10 cellular contexts compared by ENCODE assay signal in the genomic region with DNA sequence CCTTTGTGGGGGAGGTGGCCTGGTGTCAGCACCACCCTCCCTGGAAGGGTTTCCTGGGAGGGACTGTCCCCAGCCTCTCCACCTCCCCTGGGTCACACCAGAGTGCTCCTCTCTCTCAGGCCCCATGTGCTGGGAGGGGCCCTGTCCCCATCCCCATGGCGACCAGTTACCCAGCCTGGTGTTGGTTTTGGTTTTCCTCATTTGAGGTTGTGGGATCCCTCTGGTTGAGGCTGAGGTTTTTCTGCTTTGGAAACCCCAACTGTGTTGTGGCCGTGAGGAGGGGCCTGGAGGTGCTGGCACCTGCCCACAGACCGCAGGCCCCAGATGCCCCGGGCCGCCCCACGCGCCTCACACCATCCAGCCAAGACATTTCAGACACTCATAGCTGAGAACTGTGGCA.
DNase-seq lines count a peak whose midpoint lies in the region; ATAC-seq and TF ChIP-seq lines count a peak whose summit lies in the region.
"Had no signal": no experiment of that assay in that cellular context is flagged by ENCODE, and none has a peak within 500 bp of the region (broad histone marks: within the 10 kb centered on the region; RNA-seq: fewer than 3 reads in every experiment).

No MANE protein-coding gene starts in this region.

- no peak overlapping the region for H3K4me2 ChIP-seq in SK-N-SH

- H3F3A ChIP-seq in SK-N-SH (replicated peaks; ENCODE audit: insufficient read depth), result peaks cover 15% of the 10 kb centered on the region

- H3K9me2 ChIP-seq in SK-N-SH, result no peaks in the 10 kb centered on the region

- H3K27ac Mint-ChIP-seq in CD4-positive, alpha-beta T cell, result no peak overlapping the region

- H3K36me3 ChIP-seq in SK-N-SH (replicated peaks in 1 of 2; ENCODE audit: control insufficient read depth in 1 of 2, insufficient read depth in 2 of 2, low read length in 1 of 2), result no peaks in the 10 kb centered on the region
- H3K36me3 ChIP-seq: cardiac muscle cell had no signal

- H3K27me3 ChIP-seq in CD4-positive, alpha-beta T cell (ENCODE audit: control insufficient read depth, insufficient read depth, low read length), result no peaks in the 10 kb centered on the region
- H3K27me3 ChIP-seq in SK-N-SH (ENCODE audit: insufficient read depth), result no peaks in the 10 kb centered on the region
- H3K27me3 ChIP-seq: cardiac muscle cell had no signal

- peak in 5 of 10 experiments; percentile 15 to 41 (median 21) for DNase-seq in CD4-positive, alpha-beta T cell
- DNase-seq in activated T-cell treated with anti-CD3 and anti-CD28 coated beads for 48 hours (ENCODE audit: low read depth), result peak; percentile 73
- peak; percentile 35 for DNase-seq in stimulated activated CD8-positive, alpha-beta memory T cell treated with anti-CD3 and anti-CD28 coated beads, Interleukin-12 subunit alpha, Interleukin-12 subunit beta, amount 100 ng/mL, for 24 hours (ENCODE audit: extremely low read depth)
- no peak for DNase-seq in nucleus accumbens (lab: John Stamatoyannopoulos, UW)
- no peak for DNase-seq in SK-N-SH
- DNase-seq in NCI-H1048 (lab: John Stamatoyannopoulos, UW), result no peak

- H3K4me1 Mint-ChIP-seq in CD4-positive, alpha-beta T cell (ENCODE audit: low read depth), result peaks cover 42% of the 10 kb centered on the region

- no peak overlapping the region for H3K4me3 ChIP-seq in SK-N-SH (ENCODE audit: low read depth in 2 of 2, low read length in 1 of 2)
- H3K4me3 ChIP-seq: cardiac muscle cell, skin epidermis had no signal

- intact Hi-C loops in CD4-positive, alpha-beta T cell (cut with DNase I, micrococcal nuclease), result no loop called here

- no peak overlapping the region for H3K9ac ChIP-seq in SK-N-SH

- no peak for TF ChIP-seq RAD21 in SK-N-SH (IDR thresholded peaks at IDR 0.05; ENCODE audit: low read length)

- H3K27me3 Mint-ChIP-seq in CD4-positive, alpha-beta T cell, result no peaks in the 10 kb centered on the region

- H3K4me1 ChIP-seq in SK-N-SH (ENCODE audit: control insufficient read depth in 1 of 2, insufficient read depth in 2 of 2, low read depth in 1 of 2, low read length in 1 of 2), result peaks cover 36 to 50% of the 10 kb centered on the region in 2 experiments; a peak in 3 of 4 replicates

- no peaks in the 10 kb centered on the region for H3K9me3 ChIP-seq in CD4-positive, alpha-beta T cell (ENCODE audit: control insufficient read depth, low read length)
- no peaks in the 10 kb centered on the region for H3K9me3 ChIP-seq in SK-N-SH

- TF ChIP-seq CTCF in CD4-positive, alpha-beta T cell (IDR thresholded peaks at IDR 0.05), result no peak
- no peak for TF ChIP-seq CTCF in SK-N-SH (IDR thresholded peaks at IDR 0.05)

- no peak overlapping the region for H3K4me3 Mint-ChIP-seq in CD4-positive, alpha-beta T cell

- no peak for TF ChIP-seq EP300 in SK-N-SH (IDR thresholded peaks at IDR 0.05; ENCODE audit: borderline replicate concordance in 1 of 2, low read depth in 1 of 2, low read length in 1 of 2)

- H3K27ac ChIP-seq in CD4-positive, alpha-beta T cell (ENCODE audit: low read depth, low read length), result no peak overlapping the region
- no peak overlapping the region for H3K27ac ChIP-seq in SK-N-SH (ENCODE audit: low read depth in 2 of 2, low read length in 1 of 2)
- H3K27ac ChIP-seq: cardiac muscle cell had no signal

- CTCF ChIA-PET in CD4-positive, alpha-beta T cell (lab: Charles Lee), result interaction anchor here (1.0 kb wide), 1 partner anchor 107 kb away, joined by 3 read pairs; no protein-coding TSS in a partner anchor
- CTCF ChIA-PET in SK-N-SH (lab: Yijun Ruan, JAX), result no interaction called here

- POLR2A ChIA-PET in CD4-positive, alpha-beta T cell (lab: Charles Lee), result no interaction called here
- POLR2A ChIA-PET in SK-N-SH (lab: Yijun Ruan, JAX), result no interaction called here

- WGBS in SK-N-SH (ENCODE audit: low lambda C conversion rate), result 100% methylated on average over 1 of the region's 7 CpGs

- no peaks in the 10 kb centered on the region for H4K20me1 ChIP-seq in SK-N-SH (ENCODE audit: insufficient read depth)

- H2AFZ ChIP-seq in SK-N-SH (ENCODE audit: low read depth), result no peak overlapping the region

- H3K9me3 Mint-ChIP-seq in CD4-positive, alpha-beta T cell, result no peaks in the 10 kb centered on the region

- ATAC-seq in CD4-positive, alpha-beta T cell (ENCODE audit: poor library complexity), result peak; percentile 45
- ATAC-seq in GM19438 (IDR thresholded peaks at IDR 0.05; ENCODE audit: low read depth, unreplicated experiment) (peak; percentile 75), HG03457 (IDR thresholded peaks at IDR 0.05; ENCODE audit: unreplicated experiment) (peak; percentile 71)

- no peaks in the 10 kb centered on the region for H3K36me3 Mint-ChIP-seq in CD4-positive, alpha-beta T cell (ENCODE audit: low read depth)

- H3K79me2 ChIP-seq in SK-N-SH (ENCODE audit: insufficient read depth), result no peaks in the 10 kb centered on the region

TF ChIP-seq in SK-N-SH, 30 proteins besides CTCF, POLR2A, EP300 and RAD21:
- TF ChIP-seq CHD2 (IDR thresholded peaks at IDR 0.05; ENCODE audit: low read length, partially characterized antibody) (no peak), EZH2phosphoT487 (IDR thresholded peaks at IDR 0.05; ENCODE audit: borderline replicate concordance, low read depth) (no peak), GATA2 (CRISPR knock-in tag; IDR thresholded peaks at IDR 0.05) (no peak), FOSL2 (IDR thresholded peaks at IDR 0.05; ENCODE audit: borderline replicate concordance, low read depth) (no peak), TCF12 (IDR thresholded peaks at IDR 0.05) (no peak), SIN3A (IDR thresholded peaks at IDR 0.05; ENCODE audit: borderline replicate concordance, low read depth, low read length) (no peak), TEAD4 (IDR thresholded peaks at IDR 0.05; ENCODE audit: borderline replicate concordance, insufficient read depth) (no peak), ELF1 (IDR thresholded peaks at IDR 0.05) (no peak), FOXM1 (IDR thresholded peaks at IDR 0.05; ENCODE audit: low read depth) (no peak)
- TF ChIP-seq, protein P1, sequence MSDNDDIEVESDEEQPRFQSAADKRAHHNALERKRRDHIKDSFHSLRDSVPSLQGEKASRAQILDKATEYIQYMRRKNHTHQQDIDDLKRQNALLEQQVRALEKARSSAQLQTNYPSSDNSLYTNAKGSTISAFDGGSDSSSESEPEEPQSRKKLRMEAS (IDR thresholded peaks at IDR 0.05; ENCODE audit: low read depth), result no peak
- TF ChIP-seq, protein P2, sequence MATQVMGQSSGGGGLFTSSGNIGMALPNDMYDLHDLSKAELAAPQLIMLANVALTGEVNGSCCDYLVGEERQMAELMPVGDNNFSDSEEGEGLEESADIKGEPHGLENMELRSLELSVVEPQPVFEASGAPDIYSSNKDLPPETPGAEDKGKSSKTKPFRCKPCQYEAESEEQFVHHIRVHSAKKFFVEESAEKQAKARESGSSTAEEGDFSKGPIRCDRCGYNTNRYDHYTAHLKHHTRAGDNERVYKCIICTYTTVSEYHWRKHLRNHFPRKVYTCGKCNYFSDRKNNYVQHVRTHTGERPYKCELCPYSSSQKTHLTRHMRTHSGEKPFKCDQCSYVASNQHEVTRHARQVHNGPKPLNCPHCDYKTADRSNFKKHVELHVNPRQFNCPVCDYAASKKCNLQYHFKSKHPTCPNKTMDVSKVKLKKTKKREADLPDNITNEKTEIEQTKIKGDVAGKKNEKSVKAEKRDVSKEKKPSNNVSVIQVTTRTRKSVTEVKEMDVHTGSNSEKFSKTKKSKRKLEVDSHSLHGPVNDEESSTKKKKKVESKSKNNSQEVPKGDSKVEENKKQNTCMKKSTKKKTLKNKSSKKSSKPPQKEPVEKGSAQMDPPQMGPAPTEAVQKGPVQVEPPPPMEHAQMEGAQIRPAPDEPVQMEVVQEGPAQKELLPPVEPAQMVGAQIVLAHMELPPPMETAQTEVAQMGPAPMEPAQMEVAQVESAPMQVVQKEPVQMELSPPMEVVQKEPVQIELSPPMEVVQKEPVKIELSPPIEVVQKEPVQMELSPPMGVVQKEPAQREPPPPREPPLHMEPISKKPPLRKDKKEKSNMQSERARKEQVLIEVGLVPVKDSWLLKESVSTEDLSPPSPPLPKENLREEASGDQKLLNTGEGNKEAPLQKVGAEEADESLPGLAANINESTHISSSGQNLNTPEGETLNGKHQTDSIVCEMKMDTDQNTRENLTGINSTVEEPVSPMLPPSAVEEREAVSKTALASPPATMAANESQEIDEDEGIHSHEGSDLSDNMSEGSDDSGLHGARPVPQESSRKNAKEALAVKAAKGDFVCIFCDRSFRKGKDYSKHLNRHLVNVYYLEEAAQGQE (IDR thresholded peaks at IDR 0.05; ENCODE audit: low read depth, low read length), result no peak
- TF ChIP-seq, protein P3, sequence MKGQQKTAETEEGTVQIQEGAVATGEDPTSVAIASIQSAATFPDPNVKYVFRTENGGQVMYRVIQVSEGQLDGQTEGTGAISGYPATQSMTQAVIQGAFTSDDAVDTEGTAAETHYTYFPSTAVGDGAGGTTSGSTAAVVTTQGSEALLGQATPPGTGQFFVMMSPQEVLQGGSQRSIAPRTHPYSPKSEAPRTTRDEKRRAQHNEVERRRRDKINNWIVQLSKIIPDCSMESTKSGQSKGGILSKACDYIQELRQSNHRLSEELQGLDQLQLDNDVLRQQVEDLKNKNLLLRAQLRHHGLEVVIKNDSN (IDR thresholded peaks at IDR 0.05; ENCODE audit: borderline replicate concordance, low read depth), result no peak

Comparison
In these comparisons a context has a peak if more than half of its experiments do, and no peak if none do; other contexts are left out.
1. DNase-seq: peak in activated T-cell treated with anti-CD3 and anti-CD28 coated beads for 48 hours (single experiment) and stimulated activated CD8-positive, alpha-beta memory T cell treated with anti-CD3 and anti-CD28 coated beads, Interleukin-12 subunit alpha, Interleukin-12 subunit beta, amount 100 ng/mL, for 24 hours (single experiment); none in nucleus accumbens (0 of 56), SK-N-SH (single experiment) and NCI-H1048 (single experiment).
2. Peak in every context shown above with its lines, with median percentiles within 50 percentile points of each other: ATAC-seq.